Comparison of ENCODE assay signal across 8 cellular contexts in genomic region chrX:91434351-91435168, GRCh38. TPM values are rescaled to one million over a fixed set of nuclear protein-coding genes. Genes with fewer than 3 reads are reported as not detected.
DNase-seq lines count a peak whose midpoint lies in the region; ATAC-seq and TF ChIP-seq lines count a peak whose summit lies in the region.

Gene PABPC5 (plus strand): TSS chrX:91434839. CDS start chrX:91435578, 739 bp downstream.

- no peaks in the 10 kb centered on the region for H3K36me3 Mint-ChIP-seq in natural killer cell treated with Interleukin-12 subunit alpha and Interleukin-12 subunit beta and Interleukin-15 and Interleukin-18, amount 100 ng/mL, for 72 hours

- H3K9me3 ChIP-seq in esophagus squamous epithelium (no peaks in the 10 kb centered on the region), upper lobe of right lung (no peaks in the 10 kb centered on the region), Karpas-422 (ENCODE audit: low read length) (peaks cover 26% of the 10 kb centered on the region)

- H4K20me1 ChIP-seq in Karpas-422 (ENCODE audit: insufficient read depth, low read depth, low read length): no peaks in the 10 kb centered on the region

- peaks cover 0 to 3% (median 0%) of the 10 kb centered on the region in 4 donors for H3K27me3 ChIP-seq in esophagus squamous epithelium
- H3K27me3 ChIP-seq in upper lobe of right lung: no peaks in the 10 kb centered on the region
- H3K27me3 ChIP-seq in Karpas-422 (ENCODE audit: low read length): no peaks in the 10 kb centered on the region

- peaks cover 0 to 5% of the 10 kb centered on the region in 2 donors for H3K4me1 Mint-ChIP-seq in natural killer cell treated with Interleukin-12 subunit alpha and Interleukin-12 subunit beta and Interleukin-15 and Interleukin-18, amount 100 ng/mL, for 72 hours (ENCODE audit: low read depth in 2 of 2)

- 36 to 46% methylated on average over 3 to 30 of the region's 48 CpGs for WGBS in esophagus squamous epithelium, 2 donors

- H3K27ac Mint-ChIP-seq in natural killer cell treated with Interleukin-12 subunit alpha and Interleukin-12 subunit beta and Interleukin-15 and Interleukin-18, amount 100 ng/mL, for 72 hours: no peak within 1 kb of the TSS

- peaks cover 0 to 10% of the 10 kb centered on the region in 2 donors for H3K27me3 Mint-ChIP-seq in natural killer cell treated with Interleukin-12 subunit alpha and Interleukin-12 subunit beta and Interleukin-15 and Interleukin-18, amount 100 ng/mL, for 72 hours

- H3K36me3 ChIP-seq in esophagus squamous epithelium: no peaks in the 10 kb centered on the region
- H3K36me3 ChIP-seq in upper lobe of right lung: no peaks in the 10 kb centered on the region
- H3K36me3 ChIP-seq in Karpas-422 (ENCODE audit: insufficient read depth, low read length): no peaks in the 10 kb centered on the region

- POLR2A ChIA-PET in AG04449 (lab: Yijun Ruan, JAX): no interaction called here

- ATAC-seq in upper lobe of right lung: peak; percentile 91
- no peak for ATAC-seq in GM19467 (IDR thresholded peaks at IDR 0.05; ENCODE audit: unreplicated experiment)
- ATAC-seq in natural killer cell treated with Interleukin-12 subunit alpha and Interleukin-12 subunit beta and Interleukin-15 and Interleukin-18, amount 100 ng/mL, for 72 hours: no peak

- peak within 1 kb of the TSS; percentile 42 to 83 (median 68) for H3K27ac ChIP-seq in esophagus squamous epithelium
- H3K27ac ChIP-seq in upper lobe of right lung: peak within 1 kb of the TSS; percentile 66
- H3K27ac ChIP-seq in Karpas-422 (ENCODE audit: low read length): no peak within 1 kb of the TSS

- H3K9me2 ChIP-seq in Karpas-422 (replicated peaks; ENCODE audit: insufficient read depth, low read length): no peaks in the 10 kb centered on the region

- H3K9ac ChIP-seq in Karpas-422 (ENCODE audit: low read length): no peak within 1 kb of the TSS

- CTCF ChIA-PET in AG04449 (lab: Yijun Ruan, JAX): no interaction called here

- no peak within 1 kb of the TSS for H3K4me2 ChIP-seq in Karpas-422 (ENCODE audit: low read depth, low read length, poor library complexity, severe bottlenecking)

- intact Hi-C loops in esophagus squamous epithelium (cut with DNase I): no loop called here
- intact Hi-C loops in upper lobe of right lung (cut with DNase I): no loop called here

- TF ChIP-seq POLR2A in esophagus squamous epithelium (IDR thresholded peaks at IDR 0.05): peak in 2 of 4 donors; percentile 44 to 57

- no peaks in the 10 kb centered on the region for H3K4me1 ChIP-seq in esophagus squamous epithelium
- no peaks in the 10 kb centered on the region for H3K4me1 ChIP-seq in upper lobe of right lung
- no peaks in the 10 kb centered on the region for H3K4me1 ChIP-seq in Karpas-422 (ENCODE audit: low read length)

- no peaks in the 10 kb centered on the region for H3K79me2 ChIP-seq in Karpas-422 (ENCODE audit: low read length)

- H2AFZ ChIP-seq in Karpas-422 (ENCODE audit: low read length): no peak within 1 kb of the TSS

- no peaks in the 10 kb centered on the region for H3K9me3 Mint-ChIP-seq in natural killer cell treated with Interleukin-12 subunit alpha and Interleukin-12 subunit beta and Interleukin-15 and Interleukin-18, amount 100 ng/mL, for 72 hours

- DNase-seq in AG04449 (ENCODE audit: low read depth, low spot score) (peak; percentile 14), NCI-H345 (lab: John Stamatoyannopoulos, UW) (peak; percentile 74), esophagus squamous epithelium (lab: John Stamatoyannopoulos, UW) (no peak), midbrain (lab: John Stamatoyannopoulos, UW) (peak; percentile 74), upper lobe of right lung (peak; percentile 68), Karpas-422 (no peak)
- no peak for DNase-seq in natural killer cell treated with Interleukin-12 subunit alpha and Interleukin-12 subunit beta and Interleukin-15 and Interleukin-18, amount 100 ng/mL, for 72 hours (ENCODE audit: low spot score)

- H3K4me3 ChIP-seq in AG04449 (ENCODE audit: low read depth, low read length) (peak within 1 kb of the TSS; percentile 62), esophagus squamous epithelium (peak within 1 kb of the TSS; percentile 13 to 64 (median 44)), upper lobe of right lung (peak within 1 kb of the TSS; percentile 42), Karpas-422 (ENCODE audit: low read length) (no peak within 1 kb of the TSS)

- H3K4me3 Mint-ChIP-seq in natural killer cell treated with Interleukin-12 subunit alpha and Interleukin-12 subunit beta and Interleukin-15 and Interleukin-18, amount 100 ng/mL, for 72 hours: no peak within 1 kb of the TSS

- TF ChIP-seq CTCF in AG04449 (IDR thresholded peaks at IDR 0.05; ENCODE audit: insufficient read depth, low read length, missing control alignments) (no peak), esophagus squamous epithelium (IDR thresholded peaks at IDR 0.05) (no peak), upper lobe of right lung (IDR thresholded peaks at IDR 0.05) (no peak)

RNA-seq across cellular contexts. Expression of gene PABPC5, which starts in this region (rescaled TPM):
- total RNA-seq in esophagus squamous epithelium (1 to 10 TPM in 2 of 4 donors, not detected in 2; 1.9 TPM), upper lobe of right lung (1.9 TPM)
- total RNA-seq in Karpas-422 (2014; rRNA removed; shearing (Covaris generic); ENCODE audit: low replicate concordance): not detected in 2 replicates
- total RNA-seq in natural killer cell treated with Interleukin-12 subunit alpha and Interleukin-12 subunit beta and Interleukin-15 and Interleukin-18, amount 100 ng/mL, for 72 hours: not detected

Comparison
In these comparisons a context has a peak if more than half of its experiments do, and no peak if none do; other contexts are left out.
1. DNase-seq: peak in AG04449 (single experiment), NCI-H345 (single experiment), midbrain (single experiment) and upper lobe of right lung (single experiment); none in esophagus squamous epithelium (single experiment), Karpas-422 (single experiment) and natural killer cell treated with Interleukin-12 subunit alpha and Interleukin-12 subunit beta and Interleukin-15 and Interleukin-18, amount 100 ng/mL, for 72 hours (single experiment).